ENCODE assay signal across 2 cellular contexts in genomic region chr19:43957891-43958290, GRCh38.
TF ChIP-seq lines count a peak whose summit lies in the region.

No MANE protein-coding gene starts in this region.

TF ChIP-seq in Ishikawa, 13 proteins besides CTCF, POLR2A, EP300 and RAD21:
- TF ChIP-seq FOXM1 (IDR thresholded peaks at IDR 0.05; ENCODE audit: borderline replicate concordance, low read depth) (no peak), TAF1 (IDR thresholded peaks at IDR 0.05; ENCODE audit: low read depth) (no peak), NFIC (IDR thresholded peaks at IDR 0.05) (no peak), TCF12 (IDR thresholded peaks at IDR 0.05; ENCODE audit: low read depth) (no peak), CEBPB (IDR thresholded peaks at IDR 0.05) (peak; percentile 81)

TF ChIP-seq in HepG2, 621 proteins besides CTCF, POLR2A, EP300 and RAD21 (continues in another document):
- TF ChIP-seq NAIF1 (CRISPR knock-in tag; IDR thresholded peaks at IDR 0.05; ENCODE audit: borderline replicate concordance): no peak
- TF ChIP-seq, protein P1, sequence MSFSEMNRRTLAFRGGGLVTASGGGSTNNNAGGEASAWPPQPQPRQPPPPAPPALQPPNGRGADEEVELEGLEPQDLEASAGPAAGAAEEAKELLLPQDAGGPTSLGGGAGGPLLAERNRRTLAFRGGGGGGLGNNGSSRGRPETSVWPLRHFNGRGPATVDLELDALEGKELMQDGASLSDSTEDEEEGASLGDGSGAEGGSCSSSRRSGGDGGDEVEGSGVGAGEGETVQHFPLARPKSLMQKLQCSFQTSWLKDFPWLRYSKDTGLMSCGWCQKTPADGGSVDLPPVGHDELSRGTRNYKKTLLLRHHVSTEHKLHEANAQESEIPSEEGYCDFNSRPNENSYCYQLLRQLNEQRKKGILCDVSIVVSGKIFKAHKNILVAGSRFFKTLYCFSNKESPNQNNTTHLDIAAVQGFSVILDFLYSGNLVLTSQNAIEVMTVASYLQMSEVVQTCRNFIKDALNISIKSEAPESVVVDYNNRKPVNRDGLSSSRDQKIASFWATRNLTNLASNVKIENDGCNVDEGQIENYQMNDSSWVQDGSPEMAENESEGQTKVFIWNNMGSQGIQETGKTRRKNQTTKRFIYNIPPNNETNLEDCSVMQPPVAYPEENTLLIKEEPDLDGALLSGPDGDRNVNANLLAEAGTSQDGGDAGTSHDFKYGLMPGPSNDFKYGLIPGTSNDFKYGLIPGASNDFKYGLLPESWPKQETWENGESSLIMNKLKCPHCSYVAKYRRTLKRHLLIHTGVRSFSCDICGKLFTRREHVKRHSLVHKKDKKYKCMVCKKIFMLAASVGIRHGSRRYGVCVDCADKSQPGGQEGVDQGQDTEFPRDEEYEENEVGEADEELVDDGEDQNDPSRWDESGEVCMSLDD (CRISPR knock-in tag; IDR thresholded peaks at IDR 0.05; ENCODE audit: borderline replicate concordance): no peak
- TF ChIP-seq KDM1A (CRISPR knock-in tag; IDR thresholded peaks at IDR 0.05): no peak
- no peak for TF ChIP-seq NONO (IDR thresholded peaks at IDR 0.05)
- TF ChIP-seq NONO (CRISPR knock-in tag; conservative IDR thresholded peaks at IDR 0.05): 0 out of 2 replicates have a peak, but pooled peaks have one; percentile 30
- no peak for TF ChIP-seq NFAT5 (CRISPR knock-in tag; IDR thresholded peaks at IDR 0.05)
- no peak for TF ChIP-seq EZH2 (conservative IDR thresholded peaks at IDR 0.05; ENCODE audit: low read depth, low read length)
- no peak for TF ChIP-seq ZNF709 (CRISPR knock-in tag; IDR thresholded peaks at IDR 0.05)
- TF ChIP-seq CBX1 (IDR thresholded peaks at IDR 0.05; ENCODE audit: low read depth): no peak
- no peak for TF ChIP-seq ZNF333 (CRISPR knock-in tag; IDR thresholded peaks at IDR 0.05; ENCODE audit: borderline replicate concordance)
- TF ChIP-seq TIGD3 (CRISPR knock-in tag; IDR thresholded peaks at IDR 0.05; ENCODE audit: borderline replicate concordance): no peak
- TF ChIP-seq GLI4 (CRISPR knock-in tag; IDR thresholded peaks at IDR 0.05; ENCODE audit: borderline replicate concordance): no peak
- no peak for TF ChIP-seq POLR2AphosphoS2 (IDR thresholded peaks at IDR 0.05; ENCODE audit: low read depth, low read length)
- no peak for TF ChIP-seq CCAR2 (optimal IDR thresholded peaks at IDR 0.05; ENCODE audit: low read depth, low read length)
- TF ChIP-seq ZKSCAN5 (CRISPR knock-in tag; IDR thresholded peaks at IDR 0.05): no peak
- TF ChIP-seq TCF12 (IDR thresholded peaks at IDR 0.05): no peak
- TF ChIP-seq TCF12 (CRISPR knock-in tag; IDR thresholded peaks at IDR 0.05): no peak
- no peak for TF ChIP-seq RORA (CRISPR knock-in tag; IDR thresholded peaks at IDR 0.05)
- TF ChIP-seq, protein P2, sequence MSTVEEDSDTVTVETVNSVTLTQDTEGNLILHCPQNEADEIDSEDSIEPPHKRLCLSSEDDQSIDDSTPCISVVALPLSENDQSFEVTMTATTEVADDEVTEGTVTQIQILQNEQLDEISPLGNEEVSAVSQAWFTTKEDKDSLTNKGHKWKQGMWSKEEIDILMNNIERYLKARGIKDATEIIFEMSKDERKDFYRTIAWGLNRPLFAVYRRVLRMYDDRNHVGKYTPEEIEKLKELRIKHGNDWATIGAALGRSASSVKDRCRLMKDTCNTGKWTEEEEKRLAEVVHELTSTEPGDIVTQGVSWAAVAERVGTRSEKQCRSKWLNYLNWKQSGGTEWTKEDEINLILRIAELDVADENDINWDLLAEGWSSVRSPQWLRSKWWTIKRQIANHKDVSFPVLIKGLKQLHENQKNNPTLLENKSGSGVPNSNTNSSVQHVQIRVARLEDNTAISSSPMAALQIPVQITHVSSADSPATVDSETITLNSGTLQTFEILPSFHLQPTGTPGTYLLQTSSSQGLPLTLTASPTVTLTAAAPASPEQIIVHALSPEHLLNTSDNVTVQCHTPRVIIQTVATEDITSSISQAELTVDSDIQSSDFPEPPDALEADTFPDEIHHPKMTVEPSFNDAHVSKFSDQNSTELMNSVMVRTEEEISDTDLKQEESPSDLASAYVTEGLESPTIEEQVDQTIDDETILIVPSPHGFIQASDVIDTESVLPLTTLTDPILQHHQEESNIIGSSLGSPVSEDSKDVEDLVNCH (CRISPR knock-in tag; IDR thresholded peaks at IDR 0.05): no peak
- no peak for TF ChIP-seq ZHX2 (IDR thresholded peaks at IDR 0.05; ENCODE audit: low read depth)
- TF ChIP-seq ZHX2 (CRISPR knock-in tag; IDR thresholded peaks at IDR 0.05; ENCODE audit: borderline replicate concordance): no peak
- TF ChIP-seq ZZZ3 (CRISPR knock-in tag; IDR thresholded peaks at IDR 0.05; ENCODE audit: borderline replicate concordance): no peak
- TF ChIP-seq JDP2 (CRISPR knock-in tag; IDR thresholded peaks at IDR 0.05; ENCODE audit: borderline replicate concordance): no peak
- TF ChIP-seq STAT6 (CRISPR knock-in tag; IDR thresholded peaks at IDR 0.05; ENCODE audit: borderline replicate concordance): no peak
- TF ChIP-seq, protein P3, sequence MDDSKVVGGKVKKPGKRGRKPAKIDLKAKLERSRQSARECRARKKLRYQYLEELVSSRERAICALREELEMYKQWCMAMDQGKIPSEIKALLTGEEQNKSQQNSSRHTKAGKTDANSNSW (CRISPR knock-in tag; IDR thresholded peaks at IDR 0.05; ENCODE audit: borderline replicate concordance): no peak
- no peak for TF ChIP-seq ZFP36L2 (CRISPR knock-in tag; IDR thresholded peaks at IDR 0.05)
- no peak for TF ChIP-seq JUNB (CRISPR knock-in tag; IDR thresholded peaks at IDR 0.05; ENCODE audit: borderline replicate concordance)
- TF ChIP-seq, protein P4, sequence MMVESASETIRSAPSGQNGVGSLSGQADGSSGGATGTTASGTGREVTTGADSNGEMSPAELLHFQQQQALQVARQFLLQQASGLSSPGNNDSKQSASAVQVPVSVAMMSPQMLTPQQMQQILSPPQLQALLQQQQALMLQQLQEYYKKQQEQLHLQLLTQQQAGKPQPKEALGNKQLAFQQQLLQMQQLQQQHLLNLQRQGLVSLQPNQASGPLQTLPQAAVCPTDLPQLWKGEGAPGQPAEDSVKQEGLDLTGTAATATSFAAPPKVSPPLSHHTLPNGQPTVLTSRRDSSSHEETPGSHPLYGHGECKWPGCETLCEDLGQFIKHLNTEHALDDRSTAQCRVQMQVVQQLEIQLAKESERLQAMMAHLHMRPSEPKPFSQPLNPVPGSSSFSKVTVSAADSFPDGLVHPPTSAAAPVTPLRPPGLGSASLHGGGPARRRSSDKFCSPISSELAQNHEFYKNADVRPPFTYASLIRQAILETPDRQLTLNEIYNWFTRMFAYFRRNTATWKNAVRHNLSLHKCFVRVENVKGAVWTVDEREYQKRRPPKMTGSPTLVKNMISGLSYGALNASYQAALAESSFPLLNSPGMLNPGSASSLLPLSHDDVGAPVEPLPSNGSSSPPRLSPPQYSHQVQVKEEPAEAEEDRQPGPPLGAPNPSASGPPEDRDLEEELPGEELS (CRISPR knock-in tag; IDR thresholded peaks at IDR 0.05): 0 out of 2 replicates have a peak, but pooled peaks have one; percentile 26
- TF ChIP-seq SRF (IDR thresholded peaks at IDR 0.05; ENCODE audit: low read depth, low read length): no peak
- TF ChIP-seq HOXD1 (CRISPR knock-in tag; IDR thresholded peaks at IDR 0.05): peak; percentile 55; the same call in 1 of the 2 replicates
- no peak for TF ChIP-seq TAF15 (IDR thresholded peaks at IDR 0.05; ENCODE audit: low read depth, low read length, poor library complexity, severe bottlenecking)
- TF ChIP-seq ZNF329 (CRISPR knock-in tag; IDR thresholded peaks at IDR 0.05; ENCODE audit: low read depth): no peak
- no peak for TF ChIP-seq GABPA (IDR thresholded peaks at IDR 0.05; ENCODE audit: low read depth, low read length)
- 0 out of 2 replicates have a peak, but pooled peaks have one; percentile 10 for TF ChIP-seq GABPA (CRISPR knock-in tag; IDR thresholded peaks at IDR 0.05; ENCODE audit: low read depth)
